ENCODE assay signal across 8 cellular contexts in the genomic region with DNA sequence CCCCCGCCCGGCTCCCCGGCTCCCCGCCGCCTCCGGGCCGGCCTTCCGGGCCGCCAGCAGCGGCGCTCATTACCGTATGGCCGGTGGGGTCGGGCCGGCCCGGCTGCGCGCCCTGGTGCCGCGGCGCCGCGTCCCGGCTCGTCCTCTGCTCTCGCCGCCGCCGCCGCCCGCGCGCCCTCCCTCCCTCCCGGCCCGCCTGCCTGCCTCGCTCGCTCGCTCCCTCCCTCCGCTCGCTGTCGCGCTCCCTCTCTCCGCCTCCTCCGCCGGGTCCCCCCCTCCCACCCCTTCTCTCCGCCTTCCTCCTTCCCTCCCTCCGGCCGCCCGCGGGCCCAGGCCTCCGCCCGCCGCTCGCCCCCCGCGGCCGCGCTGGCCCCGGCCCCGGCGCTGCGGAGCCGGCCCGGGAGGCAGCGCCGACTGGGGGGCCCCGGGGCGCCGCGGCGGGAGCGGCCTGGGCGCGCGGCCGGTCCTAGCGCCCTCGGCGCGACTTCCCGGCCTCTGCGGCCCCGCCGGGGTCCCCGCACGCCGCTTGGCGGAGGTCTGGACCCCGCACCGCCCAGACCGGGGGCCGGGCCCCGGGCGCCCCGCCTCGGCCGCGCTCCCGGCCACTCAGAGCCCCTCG. TPM values are rescaled to one million over a fixed set of nuclear protein-coding genes. Genes with fewer than 3 reads are reported as not detected.
DNase-seq lines count a peak whose midpoint lies in the region; ATAC-seq and TF ChIP-seq lines count a peak whose summit lies in the region.

A gene (minus strand): TSS at position 173 of the 619 bp plus-strand sequence. CDS start 27,941 bp downstream, outside the sequence.

- H3K9me2 ChIP-seq in PC-3 (replicated peaks; ENCODE audit: low read length), result no peaks in the 10 kb centered on the region

- H3K9ac ChIP-seq in PC-3 (ENCODE audit: low read length), result no peak within 1 kb of the TSS

- no peaks in the 10 kb centered on the region for H3K36me3 Mint-ChIP-seq in natural killer cell

- H3K4me1 Mint-ChIP-seq in natural killer cell, result peaks cover 15 to 26% of the 10 kb centered on the region in 2 donors

- BruUV-seq in PC-3 (replicated peaks; lab: Mats Ljungman, UMichigan), result no TSS peak

- peak within 1 kb of the TSS; percentile 73 for H3K4me3 ChIP-seq in PC-3 (ENCODE audit: low read length)
- peak within 1 kb of the TSS; percentile 60 for H3K4me3 ChIP-seq in fibroblast of villous mesenchyme (ENCODE audit: low read depth, low read length)
- peak within 1 kb of the TSS; percentile 83 for H3K4me3 ChIP-seq in thoracic aorta

- no peaks in the 10 kb centered on the region for H3K27me3 Mint-ChIP-seq in natural killer cell (ENCODE audit: low read depth in 2 of 2)

- no peaks in the 10 kb centered on the region for H3F3A ChIP-seq in PC-3 (ENCODE audit: low read length, unreplicated experiment)

- CTCF ChIA-PET in PC-3 (lab: Charles Lee), result no interaction called here

- H3K36me3 ChIP-seq in PC-3 (ENCODE audit: low read depth, low read length), result no peaks in the 10 kb centered on the region
- H3K36me3 ChIP-seq in thoracic aorta, result no peaks in the 10 kb centered on the region

- H4K20me1 ChIP-seq in PC-3 (ENCODE audit: low read length), result no peaks in the 10 kb centered on the region

- peak within 1 kb of the TSS in 1 of 2 donors; percentile 85 for H3K27ac Mint-ChIP-seq in natural killer cell

- TF ChIP-seq CTCF in PC-3 (conservative IDR thresholded peaks at IDR 0.05; ENCODE audit: low read depth, low read length) (no peak), fibroblast of villous mesenchyme (IDR thresholded peaks at IDR 0.05; ENCODE audit: insufficient read depth, low read depth, low read length) (no peak), natural killer cell (IDR thresholded peaks at IDR 0.05) (no peak), thoracic aorta (IDR thresholded peaks at IDR 0.05) (no peak)

- H3K27me3 ChIP-seq in PC-3 (ENCODE audit: low read length) (no peaks in the 10 kb centered on the region), thoracic aorta (replicated peaks; ENCODE audit: insufficient read depth) (no peaks in the 10 kb centered on the region)

- H3K9me3 Mint-ChIP-seq in natural killer cell, result no peaks in the 10 kb centered on the region

- POLR2A ChIA-PET in PC-3 (lab: Charles Lee; ENCODE audit: unreplicated experiment), result no interaction called here

- no peaks in the 10 kb centered on the region for H3K9me3 ChIP-seq in PC-3 (ENCODE audit: low read length)
- no peaks in the 10 kb centered on the region for H3K9me3 ChIP-seq in thoracic aorta

- peak within 1 kb of the TSS; percentile 86 for H3K4me2 ChIP-seq in PC-3 (ENCODE audit: low read length)

- ATAC-seq in GM19395 (IDR thresholded peaks at IDR 0.05; ENCODE audit: unreplicated experiment) (peak; percentile 30), HG03460 (IDR thresholded peaks at IDR 0.05; ENCODE audit: unreplicated experiment) (peak; percentile 34), PC-3 (peak; percentile 60), natural killer cell (peak; percentile 38 to 58 (median 50)), thoracic aorta (ENCODE audit: insufficient number of reproducible peaks, low FRiP score, low read depth) (peak; percentile 68)

- intact Hi-C loops in PC-3 (cut with micrococcal nuclease), result no loop called here
- intact Hi-C loops in natural killer cell (cut with micrococcal nuclease), result loop anchor here (1.0 to 5.0 kb wide), 4 partner anchors 20 to 225 kb away; no protein-coding TSS in a partner anchor

- peak within 1 kb of the TSS; percentile 91 for H3K4me3 Mint-ChIP-seq in natural killer cell

- no peak within 1 kb of the TSS for H3K27ac ChIP-seq in PC-3 (ENCODE audit: low read length)
- H3K27ac ChIP-seq in thoracic aorta, result peak within 1 kb of the TSS in 1 of 2 donors; percentile 48

- peak within 1 kb of the TSS; percentile 89 for H2AFZ ChIP-seq in PC-3 (ENCODE audit: low read length)

- DNase-seq in CD1c-positive myeloid dendritic cell (ENCODE audit: extremely low spot score) (peak; percentile 20), PC-3 (peak; percentile 52), fibroblast of villous mesenchyme (ENCODE audit: low read depth) (peak; percentile 55), natural killer cell (no peak), thoracic aorta (ENCODE audit: low spot score) (no peak)
- peak; percentile 86 for DNase-seq in activated effector memory CD4-positive, alpha-beta T cell treated with anti-CD3 and anti-CD28 coated beads, Interleukin-2, amount 50 U/mL, for 16 hours

- H3K4me1 ChIP-seq in PC-3 (ENCODE audit: insufficient read depth, low read length) (0 out of 2 replicates have a peak, but pooled peaks cover 4% of the 10 kb centered on the region), thoracic aorta (ENCODE audit: control insufficient read depth in 1 of 2, low read depth in 2 of 2) (peaks cover 16 to 35% of the 10 kb centered on the region in 2 donors)

- H3K79me2 ChIP-seq in PC-3 (ENCODE audit: low read length), result no peaks in the 10 kb centered on the region

RNA-seq across cellular contexts. Expression of the gene that starts here (rescaled TPM):
- total RNA-seq in PC-3 (2014; rRNA removed) (12.2 and 20.6 TPM in 2 replicates), fibroblast of villous mesenchyme (11.7 and 14.2 TPM in 2 replicates), natural killer cell (10 to 100 TPM; 36.3 to 60.7 (median 45.2) TPM), thoracic aorta (10 to 100 TPM; 17.7 to 24.3 TPM)

Comparison
In these comparisons a context has a peak if more than half of its experiments do, and no peak if none do; other contexts are left out.
1. DNase-seq: peak in CD1c-positive myeloid dendritic cell (single experiment), PC-3 (single experiment), activated effector memory CD4-positive, alpha-beta T cell treated with anti-CD3 and anti-CD28 coated beads, Interleukin-2, amount 50 U/mL, for 16 hours (single experiment) and fibroblast of villous mesenchyme (single experiment); none in natural killer cell (single experiment) and thoracic aorta (single experiment).
2. Peak in every context shown above with its lines, with median percentiles within 50 percentile points of each other: ATAC-seq and H3K4me3 ChIP-seq.